1 cellular context compared by ENCODE assay signal in the genomic region with DNA sequence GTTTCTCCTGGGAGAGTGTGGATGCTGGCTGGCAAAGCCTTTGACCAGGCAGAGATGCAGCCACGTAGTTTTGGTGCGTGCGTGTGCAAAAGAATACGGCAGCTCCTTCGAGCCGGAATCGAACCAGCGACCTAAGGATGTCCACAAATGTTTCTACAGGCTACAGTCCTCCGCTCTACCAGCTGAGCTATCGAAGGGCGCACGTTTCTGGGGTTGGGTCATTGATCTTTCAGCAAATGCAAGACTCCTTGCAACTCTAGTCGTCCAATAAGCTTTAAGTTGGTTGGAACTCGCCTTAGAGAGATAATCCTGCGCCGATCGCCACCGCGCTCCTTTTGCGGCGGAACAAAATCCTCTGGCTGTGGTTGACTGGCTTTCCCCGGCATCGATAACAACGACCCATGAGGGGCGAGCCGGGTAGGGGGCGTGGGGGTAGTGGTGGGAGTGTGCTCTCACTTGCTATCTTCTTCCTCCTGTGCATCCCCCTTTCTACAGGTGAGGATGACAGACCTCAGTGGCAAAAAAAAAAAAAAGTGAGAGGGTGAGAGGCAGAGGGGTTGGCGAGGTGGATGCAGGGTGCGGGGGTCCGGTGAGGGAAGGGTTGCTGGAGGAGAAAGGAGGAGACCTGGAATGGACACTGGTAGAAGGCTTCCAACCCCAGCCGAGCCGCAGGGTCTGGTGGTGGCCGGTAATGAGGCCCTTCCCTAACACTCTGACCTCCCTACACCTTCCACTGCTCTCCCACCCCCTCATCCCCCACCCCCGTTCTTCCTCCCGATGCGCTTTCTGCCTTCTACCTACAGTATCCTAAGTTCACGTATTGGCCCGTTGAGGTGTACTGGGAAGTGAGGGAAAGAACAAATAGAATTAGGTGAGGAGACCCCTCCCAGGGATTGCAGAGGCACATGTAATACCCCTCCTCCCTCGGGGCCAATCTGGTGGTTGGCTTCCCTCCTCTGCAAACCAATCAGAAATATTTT.
TF ChIP-seq lines count a peak whose summit lies in the region.

No MANE protein-coding gene starts in this region.

TF ChIP-seq in HepG2, 621 proteins besides CTCF, POLR2A, EP300 and RAD21:
- TF ChIP-seq ZFP91 (CRISPR knock-in tag; IDR thresholded peaks at IDR 0.05; ENCODE audit: borderline replicate concordance) = 0 out of 2 replicates have a peak, but pooled peaks have one; percentile 16
- peak; percentile 97 for TF ChIP-seq GZF1 (CRISPR knock-in tag; IDR thresholded peaks at IDR 0.05)
- peak; percentile 66; the same call in 1 of the 2 replicates for TF ChIP-seq ADNP (CRISPR knock-in tag; IDR thresholded peaks at IDR 0.05)
- TF ChIP-seq ZNF138 (CRISPR knock-in tag; IDR thresholded peaks at IDR 0.05; ENCODE audit: low read depth) = no peak
- TF ChIP-seq BHLHE40 (IDR thresholded peaks at IDR 0.05; ENCODE audit: low read length) = peak; percentile 61
- no peak for TF ChIP-seq RFX5 (IDR thresholded peaks at IDR 0.05; ENCODE audit: low read depth, low read length)
- TF ChIP-seq ZNF205 (CRISPR knock-in tag; IDR thresholded peaks at IDR 0.05) = no peak
- TF ChIP-seq SNAPC5 (CRISPR knock-in tag; IDR thresholded peaks at IDR 0.05; ENCODE audit: borderline replicate concordance) = no peak
- TF ChIP-seq, protein P1, sequence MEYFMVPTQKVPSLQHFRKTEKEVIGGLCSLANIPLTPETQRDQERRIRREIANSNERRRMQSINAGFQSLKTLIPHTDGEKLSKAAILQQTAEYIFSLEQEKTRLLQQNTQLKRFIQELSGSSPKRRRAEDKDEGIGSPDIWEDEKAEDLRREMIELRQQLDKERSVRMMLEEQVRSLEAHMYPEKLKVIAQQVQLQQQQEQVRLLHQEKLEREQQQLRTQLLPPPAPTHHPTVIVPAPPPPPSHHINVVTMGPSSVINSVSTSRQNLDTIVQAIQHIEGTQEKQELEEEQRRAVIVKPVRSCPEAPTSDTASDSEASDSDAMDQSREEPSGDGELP (IDR thresholded peaks at IDR 0.05; ENCODE audit: borderline replicate concordance, low read depth) = 0 out of 2 replicates have a peak, but pooled peaks have one; percentile 14
- TF ChIP-seq, protein P2, sequence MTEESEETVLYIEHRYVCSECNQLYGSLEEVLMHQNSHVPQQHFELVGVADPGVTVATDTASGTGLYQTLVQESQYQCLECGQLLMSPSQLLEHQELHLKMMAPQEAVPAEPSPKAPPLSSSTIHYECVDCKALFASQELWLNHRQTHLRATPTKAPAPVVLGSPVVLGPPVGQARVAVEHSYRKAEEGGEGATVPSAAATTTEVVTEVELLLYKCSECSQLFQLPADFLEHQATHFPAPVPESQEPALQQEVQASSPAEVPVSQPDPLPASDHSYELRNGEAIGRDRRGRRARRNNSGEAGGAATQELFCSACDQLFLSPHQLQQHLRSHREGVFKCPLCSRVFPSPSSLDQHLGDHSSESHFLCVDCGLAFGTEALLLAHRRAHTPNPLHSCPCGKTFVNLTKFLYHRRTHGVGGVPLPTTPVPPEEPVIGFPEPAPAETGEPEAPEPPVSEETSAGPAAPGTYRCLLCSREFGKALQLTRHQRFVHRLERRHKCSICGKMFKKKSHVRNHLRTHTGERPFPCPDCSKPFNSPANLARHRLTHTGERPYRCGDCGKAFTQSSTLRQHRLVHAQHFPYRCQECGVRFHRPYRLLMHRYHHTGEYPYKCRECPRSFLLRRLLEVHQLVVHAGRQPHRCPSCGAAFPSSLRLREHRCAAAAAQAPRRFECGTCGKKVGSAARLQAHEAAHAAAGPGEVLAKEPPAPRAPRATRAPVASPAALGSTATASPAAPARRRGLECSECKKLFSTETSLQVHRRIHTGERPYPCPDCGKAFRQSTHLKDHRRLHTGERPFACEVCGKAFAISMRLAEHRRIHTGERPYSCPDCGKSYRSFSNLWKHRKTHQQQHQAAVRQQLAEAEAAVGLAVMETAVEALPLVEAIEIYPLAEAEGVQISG (CRISPR knock-in tag; IDR thresholded peaks at IDR 0.05) = 0 out of 2 replicates have a peak, but pooled peaks have one; percentile 22
- TF ChIP-seq HOXA3 (CRISPR knock-in tag; IDR thresholded peaks at IDR 0.05) = no peak
